ENCODE assay signal across 21 cellular contexts in the genomic region with DNA sequence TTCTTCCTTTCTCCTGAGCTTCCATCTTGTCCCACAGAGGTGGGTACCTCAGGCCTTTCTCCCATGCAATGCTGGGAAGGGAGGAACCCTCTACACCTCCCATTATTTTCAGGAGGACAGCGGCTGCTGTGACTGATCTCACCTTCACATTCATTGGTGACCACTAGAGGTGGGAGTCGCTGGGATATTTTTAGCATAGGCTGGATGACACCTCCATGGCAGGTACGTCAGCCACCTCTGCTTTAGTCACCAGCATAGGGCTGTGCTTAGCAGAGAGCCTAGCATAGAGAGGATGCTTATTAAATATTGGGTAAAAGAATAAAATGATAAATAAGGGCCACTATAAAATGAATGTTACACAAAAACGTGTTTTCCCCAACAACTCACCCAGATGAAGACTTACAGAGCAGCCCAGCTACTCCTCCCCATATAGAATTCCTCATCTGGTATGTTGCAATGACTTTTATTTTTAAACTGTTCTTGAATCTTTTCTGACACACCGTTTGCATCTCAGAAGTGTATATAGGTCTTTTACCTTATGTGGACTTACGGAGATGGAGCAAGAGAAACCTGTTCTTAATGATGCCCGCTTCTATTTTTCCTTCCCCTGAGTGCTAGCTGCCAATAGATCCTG.
"Had no signal": no experiment of that assay in that cellular context is flagged by ENCODE, and none has a peak within 500 bp of the region (broad histone marks: within the 10 kb centered on the region; RNA-seq: fewer than 3 reads in every experiment).

No MANE protein-coding gene starts in this region.

- H3K9me3 Mint-ChIP-seq: activated CD4-positive, alpha-beta T cell treated with anti-CD3 and anti-CD28 coated beads, Interleukin-2, amount 10 ng/mL, durations not matched to agents 7 days and 5 days; activated naive CD4-positive, alpha-beta T cell treated with anti-CD3 and anti-CD28 coated beads, Interleukin-2, amount 50 U/mL, for 72 hours; activated T-cell treated with anti-CD3 and anti-CD28 coated beads, Interleukin-2, amount 50 U/mL, for 72 hours; brain; naive thymus-derived CD4-positive, alpha-beta T cell had no signal

- H3K4me1 Mint-ChIP-seq: activated CD4-positive, alpha-beta T cell treated with anti-CD3 and anti-CD28 coated beads, Interleukin-2, amount 10 ng/mL, durations not matched to agents 7 days and 5 days; naive thymus-derived CD4-positive, alpha-beta T cell; T-helper 17 cell had no signal

- H2AFZ ChIP-seq: parathyroid adenoma had no signal

- H3K27me3 Mint-ChIP-seq: activated CD4-positive, alpha-beta T cell treated with anti-CD3 and anti-CD28 coated beads, Interleukin-2, amount 10 ng/mL, durations not matched to agents 7 days and 5 days; brain had no signal

- H3K27ac ChIP-seq: parathyroid adenoma, stomach, thoracic aorta had no signal

- H3K9ac ChIP-seq: parathyroid adenoma had no signal

- H3K9me3 ChIP-seq: mucosa of descending colon, stomach, thoracic aorta had no signal

- H3K27ac Mint-ChIP-seq: activated CD4-positive, alpha-beta T cell treated with anti-CD3 and anti-CD28 coated beads, Interleukin-2, amount 10 ng/mL, durations not matched to agents 7 days and 5 days; activated naive CD4-positive, alpha-beta T cell treated with anti-CD3 and anti-CD28 coated beads, Interleukin-2, amount 50 U/mL, for 72 hours; activated T-cell treated with anti-CD3 and anti-CD28 coated beads, Interleukin-2, amount 50 U/mL, for 72 hours; naive thymus-derived CD4-positive, alpha-beta T cell; T-helper 17 cell had no signal

- DNase-seq: activated CD4-positive, alpha-beta T cell treated with anti-CD3 and anti-CD28 coated beads, Interleukin-2, amount 10 ng/mL, durations not matched to agents 7 days and 5 days; activated CD8-positive, alpha-beta memory T cell treated with anti-CD3 and anti-CD28 coated beads, Interleukin-2, amount 50 U/mL, for 48 hours; activated gamma-delta T cell; activated T-cell treated with anti-CD3 and anti-CD28 coated beads, Interleukin-2, amount 50 U/mL, for 72 hours; amygdala; cerebellar nuclear complex; erythroblast; glutamatergic neuron; hypothalamus; left cardiac atrium; mucosa of descending colon; naive thymus-derived CD4-positive, alpha-beta T cell; stimulated activated CD4-positive, alpha-beta T cell treated with anti-CD3 and anti-CD28 coated beads, Interleukin-12 subunit alpha, Interleukin-12 subunit beta, amount 100 ng/mL, for 4 hours; stimulated activated CD4-positive, alpha-beta T cell treated with anti-CD3 and anti-CD28 coated beads, Interleukin-2, amount 100 ng/mL, for 24 hours; stomach; T-helper 17 cell had no signal

- H3K36me3 ChIP-seq: stomach, thoracic aorta had no signal

- H3K79me2 ChIP-seq: parathyroid adenoma had no signal

- H3K4me3 Mint-ChIP-seq: activated CD4-positive, alpha-beta T cell treated with anti-CD3 and anti-CD28 coated beads, Interleukin-2, amount 10 ng/mL, durations not matched to agents 7 days and 5 days; activated T-cell treated with anti-CD3 and anti-CD28 coated beads, Interleukin-2, amount 50 U/mL, for 72 hours; brain; naive thymus-derived CD4-positive, alpha-beta T cell; T-helper 17 cell had no signal

- H3K27me3 ChIP-seq: stomach had no signal

- H3K4me1 ChIP-seq: parathyroid adenoma had no signal

- H3K36me3 Mint-ChIP-seq: activated naive CD4-positive, alpha-beta T cell treated with anti-CD3 and anti-CD28 coated beads, Interleukin-2, amount 50 U/mL, for 72 hours; brain; naive thymus-derived CD4-positive, alpha-beta T cell had no signal

- ATAC-seq: activated naive CD4-positive, alpha-beta T cell treated with anti-CD3 and anti-CD28 coated beads, Interleukin-2, amount 50 U/mL, for 72 hours; activated T-cell treated with anti-CD3 and anti-CD28 coated beads, Interleukin-2, amount 50 U/mL, for 72 hours; left cardiac atrium; mucosa of descending colon; naive thymus-derived CD4-positive, alpha-beta T cell; T-helper 17 cell had no signal

- H3K4me3 ChIP-seq: lung, mucosa of descending colon, stomach, thoracic aorta had no signal
